22 cellular contexts compared by ENCODE assay signal in genomic region chr6:169778646-169779045, GRCh38.
"Had no signal": no experiment of that assay in that cellular context is flagged by ENCODE, and none has a peak within 500 bp of the region (broad histone marks: within the 10 kb centered on the region; RNA-seq: fewer than 3 reads in every experiment).

No MANE protein-coding gene starts in this region.

- DNase-seq: activated CD4-positive, alpha-beta T cell treated with anti-CD3 and anti-CD28 coated beads for 1 hour; activated CD4-positive, alpha-beta T cell treated with anti-CD3 and anti-CD28 coated beads, Interleukin-2, amount 50 U/mL, for 4 hours; activated gamma-delta T cell treated with Interleukin-2 at 50 U/mL for 16 hours; activated T-cell treated with anti-CD3 and anti-CD28 coated beads for 4 hours; dorsolateral prefrontal cortex; endodermal cell; erythroblast; heart left ventricle; kidney glomerular epithelial cell; natural killer cell; posterior cingulate gyrus; stimulated activated CD4-positive, alpha-beta T cell treated with anti-CD3 and anti-CD28 coated beads, Interleukin-12 subunit alpha, Interleukin-12 subunit beta, amount 100 ng/mL, for 4 hours; stimulated activated CD4-positive, alpha-beta T cell treated with anti-CD3 and anti-CD28 coated beads, Interleukin-1b, Interleukin-23, amount 100 ng/mL, for 48 hours; stimulated activated CD8-positive, alpha-beta memory T cell treated with anti-CD3 and anti-CD28 coated beads, Interleukin-4, amount 100 ng/mL, for 48 hours; stimulated activated naive CD4-positive, alpha-beta T cell; SW 1271; T-helper 2 cell; WERI-Rb-1 had no signal

- H3K36me3 ChIP-seq: WERI-Rb-1 had no signal

- ATAC-seq: activated naive CD4-positive, alpha-beta T cell treated with anti-CD3 and anti-CD28 coated beads, Interleukin-2, amount 50 U/mL, for 72 hours; gastroesophageal sphincter; heart left ventricle; natural killer cell had no signal

- H3K4me3 ChIP-seq: adrenal gland, cardiac muscle cell, dorsolateral prefrontal cortex, gastroesophageal sphincter, heart left ventricle had no signal

- H3K4me1 ChIP-seq: adrenal gland, gastroesophageal sphincter, heart left ventricle had no signal

- H3K9me3 ChIP-seq: adrenal gland, gastroesophageal sphincter, heart left ventricle had no signal

- H3K27ac ChIP-seq: adrenal gland, cardiac muscle cell, dorsolateral prefrontal cortex, gastroesophageal sphincter, heart left ventricle, WERI-Rb-1 had no signal

- H3K27me3 ChIP-seq: adrenal gland, cardiac muscle cell, dorsolateral prefrontal cortex, gastroesophageal sphincter, heart left ventricle had no signal
